ENCODE assay signal across 34 cellular contexts in genomic region chr12:54065677-54066076, GRCh38.
"Had no signal": no experiment of that assay in that cellular context is flagged by ENCODE, and none has a peak within 500 bp of the region (broad histone marks: within the 10 kb centered on the region; RNA-seq: fewer than 3 reads in every experiment).

No MANE protein-coding gene starts in this region.

- DNase-seq: Karpas-422, Kasumi-1, MG63, MM.1S, MV-4-11, NCI-H1048, NCI-H1092, NCI-H1092 treated with DMSO at 0.1 percent for 48 hours, NCI-H1105, NCI-H1105 treated with DMSO at 0.1 percent for 48 hours, NCI-H1417, NCI-H1417 treated with DMSO at 0.1 percent for 48 hours, NCI-H1436, NCI-H1436 treated with DMSO at 0.1 percent for 48 hours, NCI-H146, NCI-H1694, NCI-H1694 treated with DMSO at 0.1 percent for 48 hours, NCI-H187, NCI-H187 treated with DMSO at 0.1 percent for 48 hours, NCI-H1930, NCI-H2029, NCI-H2029 treated with DMSO at 0.1 percent for 48 hours, NCI-H2081, NCI-H2081 treated with DMSO at 0.1 percent for 48 hours, NCI-H2107, NCI-H2171, NCI-H2171 treated with DMSO at 0.1 percent for 48 hours, NCI-H2227 treated with DMSO at 0.1 percent for 48 hours, NCI-H226, NCI-H345, NCI-H446, NCI-H446 treated with DMSO at 0.1 percent for 48 hours, NCI-H510A, NCI-H510A treated with DMSO at 0.1 percent for 48 hours had no signal

- H3K27me3 ChIP-seq: MG63 had no signal

- H3K36me3 ChIP-seq: MG63 had no signal

- H3K4me3 ChIP-seq: MG63 had no signal

- H3K9me3 ChIP-seq: MG63 had no signal
